ENCODE assay signal across 11 cellular contexts in the genomic region with DNA sequence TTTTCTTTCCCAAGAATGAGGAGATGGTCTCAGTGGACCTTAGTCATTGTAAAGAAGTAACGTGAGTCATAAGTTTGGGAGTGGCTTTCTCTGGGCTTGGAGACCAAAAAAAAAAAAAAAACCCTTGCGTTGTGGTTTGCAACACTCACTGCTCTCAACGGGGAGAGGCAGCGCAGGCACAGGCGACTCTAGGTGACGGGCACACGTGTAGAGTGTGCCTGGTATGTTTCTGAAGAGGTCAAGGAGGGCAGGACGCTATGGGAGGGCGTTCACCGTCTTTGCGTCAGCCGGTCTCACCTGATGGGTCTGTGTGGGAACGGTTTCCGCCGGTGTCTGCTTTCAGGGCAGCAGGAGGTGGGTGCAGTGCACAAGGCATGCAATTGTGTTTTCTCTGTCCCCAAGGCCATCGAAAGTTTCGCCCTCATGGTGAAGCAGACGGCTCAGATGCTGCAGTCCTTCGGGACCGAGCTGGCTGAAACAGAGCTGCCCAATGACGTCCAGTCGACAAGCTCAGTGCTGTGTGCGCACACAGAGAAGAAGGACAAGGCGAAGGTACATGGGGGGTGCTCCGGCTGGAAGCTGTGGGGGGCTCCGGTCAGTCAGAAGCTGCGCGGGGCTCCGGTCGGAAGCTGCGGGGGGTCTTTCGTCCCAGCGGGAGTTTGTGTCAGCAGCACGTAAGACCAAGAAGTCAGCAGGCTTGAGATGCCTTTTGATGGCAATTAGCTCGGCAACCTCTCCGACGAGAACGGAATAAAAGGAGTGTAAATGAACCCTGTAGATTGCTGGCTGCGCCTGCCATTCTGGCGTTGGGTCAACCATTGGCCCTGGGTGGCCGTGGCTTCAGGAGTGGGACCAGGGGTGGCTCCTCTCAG. TPM values are rescaled to one million over a fixed set of nuclear protein-coding genes. Genes with fewer than 3 reads are reported as not detected.
DNase-seq lines count a peak whose midpoint lies in the region; ATAC-seq and TF ChIP-seq lines count a peak whose summit lies in the region.
"Had no signal": no experiment of that assay in that cellular context is flagged by ENCODE, and none has a peak within 500 bp of the region (broad histone marks: within the 10 kb centered on the region; RNA-seq: fewer than 3 reads in every experiment).

No MANE protein-coding gene starts in this region.

- no peaks in the 10 kb centered on the region for H3K9me3 Mint-ChIP-seq in activated CD8-positive, alpha-beta memory T cell treated with anti-CD3 and anti-CD28 coated beads, Interleukin-2, amount 10 ng/mL, durations not matched to agents 7 days and 5 days (ENCODE audit: low read depth)
- H3K9me3 Mint-ChIP-seq: activated T-cell treated with anti-CD3 and anti-CD28 coated beads, Interleukin-2, amount 50 U/mL, for 4 hours had no signal

- TF ChIP-seq POLR2A in gastrocnemius medialis (IDR thresholded peaks at IDR 0.05): no peak

- H3K79me2 ChIP-seq in fibroblast of lung (ENCODE audit: control insufficient read depth, insufficient read depth, low read length): no peaks in the 10 kb centered on the region

- H2AFZ ChIP-seq in fibroblast of lung (ENCODE audit: low read length): no peak overlapping the region

- CTCF ChIA-PET in activated CD8-positive, alpha-beta memory T cell treated with anti-CD3 and anti-CD28 coated beads, Interleukin-2, amount 10 ng/mL, durations not matched to agents 7 days and 5 days (lab: Charles Lee): no interaction called here

- H3K4me3 Mint-ChIP-seq in activated CD8-positive, alpha-beta memory T cell treated with anti-CD3 and anti-CD28 coated beads, Interleukin-2, amount 10 ng/mL, durations not matched to agents 7 days and 5 days: no peak overlapping the region
- H3K4me3 Mint-ChIP-seq: activated T-cell treated with anti-CD3 and anti-CD28 coated beads, Interleukin-2, amount 50 U/mL, for 4 hours; T-helper 17 cell had no signal

- H3K4me1 ChIP-seq in fibroblast of lung (ENCODE audit: control insufficient read depth, extremely low read depth, insufficient read depth, low read length) (no peaks in the 10 kb centered on the region), gastrocnemius medialis (no peaks in the 10 kb centered on the region)

- no peaks in the 10 kb centered on the region for H3K9me3 ChIP-seq in fibroblast of lung (ENCODE audit: control insufficient read depth, insufficient read depth, low read depth, low read length)
- H3K9me3 ChIP-seq in gastrocnemius medialis: no peaks in the 10 kb centered on the region

- TF ChIP-seq CTCF in fibroblast of lung (conservative IDR thresholded peaks at IDR 0.05 in 1 of 2, IDR thresholded peaks at IDR 0.05 in 1 of 2; ENCODE audit: low read depth in 1 of 2, low read length in 2 of 2): no peak
- no peak for TF ChIP-seq CTCF in gastrocnemius medialis (IDR thresholded peaks at IDR 0.05 in 4 of 5, conservative IDR thresholded peaks at IDR 0.05 in 1 of 5)

- H3K36me3 Mint-ChIP-seq in activated CD8-positive, alpha-beta memory T cell treated with anti-CD3 and anti-CD28 coated beads, Interleukin-2, amount 10 ng/mL, durations not matched to agents 7 days and 5 days: no peaks in the 10 kb centered on the region

- no peaks in the 10 kb centered on the region for H3K36me3 ChIP-seq in fibroblast of lung (ENCODE audit: control insufficient read depth, insufficient read depth, low read length)
- H3K36me3 ChIP-seq in gastrocnemius medialis: no peaks in the 10 kb centered on the region

- no peaks in the 10 kb centered on the region for H3K27me3 ChIP-seq in fibroblast of lung (ENCODE audit: control insufficient read depth, insufficient read depth, low read length)
- H3K27me3 ChIP-seq in gastrocnemius medialis: no peaks in the 10 kb centered on the region

- H3K4me2 ChIP-seq in fibroblast of lung (ENCODE audit: extremely low read depth, insufficient read depth, low read length): no peak overlapping the region

- no peak overlapping the region for H3K9ac ChIP-seq in fibroblast of lung (ENCODE audit: insufficient read depth, low read length)

- no peaks in the 10 kb centered on the region for H3K4me1 Mint-ChIP-seq in activated CD8-positive, alpha-beta memory T cell treated with anti-CD3 and anti-CD28 coated beads, Interleukin-2, amount 10 ng/mL, durations not matched to agents 7 days and 5 days

- H4K20me1 ChIP-seq in fibroblast of lung (ENCODE audit: control insufficient read depth, extremely low read depth, insufficient read depth, low read length): no peaks in the 10 kb centered on the region

- in situ Hi-C loops in gastrocnemius medialis (cut with MboI; ENCODE audit: low sequenced_read_pairs in 4 of 4): no loop called here

- intact Hi-C loops in gastrocnemius medialis (cut with DNase I; ENCODE audit: low total_unique reads): no loop called here

- H3K27ac ChIP-seq in fibroblast of lung (ENCODE audit: insufficient read depth, low read length) (no peak overlapping the region), gastrocnemius medialis (no peak overlapping the region)

- no peak overlapping the region for H3K4me3 ChIP-seq in fibroblast of lung (replicated peaks in 1 of 4; ENCODE audit: control extremely low read depth in 1 of 4, insufficient read depth in 1 of 4, low read depth in 3 of 4, low read length in 4 of 4)
- H3K4me3 ChIP-seq in gastrocnemius medialis: peak overlapping the region in 2 of 4 donors; percentile 1 to 5

- DNase-seq in ELR (ENCODE audit: low read depth) (peak; percentile 77), NOMO-1 (lab: John Stamatoyannopoulos, UW; ENCODE audit: unreplicated experiment in 2 of 2) (peak; percentile 21 to 55), fibroblast of lung (ENCODE audit: low read depth in 2 of 2) (peak; percentile 50 to 75), gastrocnemius medialis (no peak), NCI-H1930 (lab: John Stamatoyannopoulos, UW) (no peak), HuH-7 (ENCODE audit: low spot score) (no peak)
- no peak for DNase-seq in activated CD8-positive, alpha-beta memory T cell treated with anti-CD3 and anti-CD28 coated beads, Interleukin-2, amount 10 ng/mL, durations not matched to agents 7 days and 5 days
- DNase-seq: activated T-cell treated with anti-CD3 and anti-CD28 coated beads, Interleukin-2, amount 50 U/mL, for 4 hours; T-helper 17 cell had no signal

- H3K27ac Mint-ChIP-seq in activated CD8-positive, alpha-beta memory T cell treated with anti-CD3 and anti-CD28 coated beads, Interleukin-2, amount 10 ng/mL, durations not matched to agents 7 days and 5 days: no peak overlapping the region
- H3K27ac Mint-ChIP-seq: T-helper 17 cell had no signal

- ATAC-seq in gastrocnemius medialis (peak; percentile 68 to 85), GM21360 (IDR thresholded peaks at IDR 0.05; ENCODE audit: unreplicated experiment) (no peak)
- no peak for ATAC-seq in activated CD8-positive, alpha-beta memory T cell treated with anti-CD3 and anti-CD28 coated beads, Interleukin-2, amount 10 ng/mL, durations not matched to agents 7 days and 5 days
- ATAC-seq: activated T-cell treated with anti-CD3 and anti-CD28 coated beads, Interleukin-2, amount 50 U/mL, for 4 hours; T-helper 17 cell had no signal

- no peaks in the 10 kb centered on the region for H3K27me3 Mint-ChIP-seq in activated CD8-positive, alpha-beta memory T cell treated with anti-CD3 and anti-CD28 coated beads, Interleukin-2, amount 10 ng/mL, durations not matched to agents 7 days and 5 days
- H3K27me3 Mint-ChIP-seq: T-helper 17 cell had no signal

RNA-seq across cellular contexts. Expression of gene F7, which starts 40.8 kb away (rescaled TPM):
- total RNA-seq in fibroblast of lung: under 0.01 TPM in 1 of 2 replicates, not detected in the other
- not detected in 2 replicates for polyA plus RNA-seq in fibroblast of lung
- polyA plus RNA-seq in fibroblast of lung (2012): not detected in 2 replicates
- not detected in 2 replicates for polyA minus RNA-seq in fibroblast of lung (ENCODE audit: low replicate concordance)
- 1 to 10 TPM in 1 of 4 donors, under 1 TPM in 1, not detected in 2; 0.20 to 1.2 TPM for total RNA-seq in gastrocnemius medialis
- not detected for total RNA-seq in activated CD8-positive, alpha-beta memory T cell treated with anti-CD3 and anti-CD28 coated beads, Interleukin-2, amount 10 ng/mL, durations not matched to agents 7 days and 5 days
- total RNA-seq: T-helper 17 cell had no signal
- polyA plus RNA-seq: keratinocyte had no signal

RNA-seq across cellular contexts. Expression of gene F10, which starts 57.8 kb away (rescaled TPM):
- total RNA-seq in fibroblast of lung (20.3 and 41.5 TPM in 2 replicates), gastrocnemius medialis (1 to 10 TPM in 3 of 4 donors, under 1 TPM in 1; 1.00 to 4.8 (median 2.4) TPM)
- polyA plus RNA-seq in fibroblast of lung: 6.7 and 39.9 TPM in 2 replicates
- polyA plus RNA-seq in fibroblast of lung (2012): 7.9 and 47.5 TPM in 2 replicates
- 1.4 and 26.9 TPM in 2 replicates for polyA minus RNA-seq in fibroblast of lung (ENCODE audit: low replicate concordance)
- not detected for total RNA-seq in activated CD8-positive, alpha-beta memory T cell treated with anti-CD3 and anti-CD28 coated beads, Interleukin-2, amount 10 ng/mL, durations not matched to agents 7 days and 5 days
- total RNA-seq: activated T-cell treated with anti-CD3 and anti-CD28 coated beads, Interleukin-2, amount 50 U/mL, for 4 hours; T-helper 17 cell had no signal
- polyA plus RNA-seq: keratinocyte had no signal

Comparison
In these comparisons a context has a peak if more than half of its experiments do, and no peak if none do; other contexts are left out.
1. DNase-seq: peak in ELR (single experiment), NOMO-1 (2 of 2) and fibroblast of lung (2 of 2); none in gastrocnemius medialis (0 of 2), activated CD8-positive, alpha-beta memory T cell treated with anti-CD3 and anti-CD28 coated beads, Interleukin-2, amount 10 ng/mL, durations not matched to agents 7 days and 5 days (single experiment), NCI-H1930 (0 of 2) and HuH-7 (single experiment).
2. ATAC-seq: peak in gastrocnemius medialis (2 of 2); none in GM21360 (single experiment) and activated CD8-positive, alpha-beta memory T cell treated with anti-CD3 and anti-CD28 coated beads, Interleukin-2, amount 10 ng/mL, durations not matched to agents 7 days and 5 days (single experiment).